25 cellular contexts compared by ENCODE assay signal in genomic region chr9:129357773-129358250, GRCh38.
"Had no signal": no experiment of that assay in that cellular context is flagged by ENCODE, and none has a peak within 500 bp of the region (broad histone marks: within the 10 kb centered on the region; RNA-seq: fewer than 3 reads in every experiment).

No MANE protein-coding gene starts in this region.

- H3K27ac ChIP-seq: left lung, lower lobe of right lung, neural progenitor cell, pancreas, prostate gland, skin epidermis, testis, thyroid gland, transverse colon, uterus had no signal

- H3K4me3 Mint-ChIP-seq: mesothelial cell of epicardium; naive B cell; natural killer cell; nephron progenitor cell; neural progenitor cell; stimulated activated effector memory CD8-positive, alpha-beta T cell treated with anti-CD3 and anti-CD28 coated beads, Interleukin-12 subunit alpha, Interleukin-12 subunit beta, amount 100 ng/mL, for 72 hours; stimulated activated naive CD8-positive, alpha-beta T cell treated with anti-CD3 and anti-CD28 coated beads, Interleukin-15, amount 100 ng/mL, for 72 hours had no signal

- H3K36me3 Mint-ChIP-seq: mesothelial cell of epicardium; natural killer cell; stimulated activated effector memory CD8-positive, alpha-beta T cell treated with anti-CD3 and anti-CD28 coated beads, Interleukin-12 subunit alpha, Interleukin-12 subunit beta, amount 100 ng/mL, for 72 hours had no signal

- H3K9ac ChIP-seq: neural progenitor cell had no signal

- H3K4me3 ChIP-seq: left lung, lower lobe of right lung, neural progenitor cell, pancreas, prostate gland, skin epidermis, testis, thyroid gland, transverse colon, uterus had no signal

- H2AFZ ChIP-seq: neural progenitor cell had no signal

- H3K9me3 ChIP-seq: pancreas, prostate gland, testis, thyroid gland, transverse colon, uterus had no signal

- H3K27me3 Mint-ChIP-seq: stimulated activated naive CD8-positive, alpha-beta T cell treated with anti-CD3 and anti-CD28 coated beads, Interleukin-15, amount 100 ng/mL, for 72 hours had no signal

- H3K4me1 ChIP-seq: pancreas, uterus had no signal

- FAIRE-seq: keratinocyte, pancreas had no signal

- H3K27me3 ChIP-seq: left lung, neural progenitor cell, pancreas, testis, thyroid gland, transverse colon, uterus had no signal

- H3K4me2 ChIP-seq: neural progenitor cell had no signal

- H3K27ac Mint-ChIP-seq: naive B cell; natural killer cell; nephron progenitor cell; stimulated activated naive CD8-positive, alpha-beta T cell treated with anti-CD3 and anti-CD28 coated beads, Interleukin-15, amount 100 ng/mL, for 72 hours had no signal

- H3K9me3 Mint-ChIP-seq: natural killer cell had no signal

- DNase-seq: hippocampal formation; left colon; lower lobe of right lung; mammary epithelial cell; mesendoderm; naive B cell; natural killer cell; nephron progenitor cell; retina; right cardiac atrium; stimulated activated CD4-positive, alpha-beta T cell treated with anti-CD3 and anti-CD28 coated beads, Interleukin-4, amount 100 ng/mL, for 24 hours; stimulated activated naive CD4-positive, alpha-beta T cell; stimulated activated naive CD8-positive, alpha-beta T cell treated with anti-CD3 and anti-CD28 coated beads, Interleukin-15, amount 100 ng/mL, for 72 hours; testis; thyroid gland; transverse colon; uterus had no signal

- H3K36me3 ChIP-seq: left lung, lower lobe of right lung, neural progenitor cell, pancreas, prostate gland, thyroid gland, transverse colon, uterus had no signal

- H3K4me1 Mint-ChIP-seq: natural killer cell; stimulated activated effector memory CD8-positive, alpha-beta T cell treated with anti-CD3 and anti-CD28 coated beads, Interleukin-12 subunit alpha, Interleukin-12 subunit beta, amount 100 ng/mL, for 72 hours; stimulated activated naive CD8-positive, alpha-beta T cell treated with anti-CD3 and anti-CD28 coated beads, Interleukin-15, amount 100 ng/mL, for 72 hours had no signal
